In the genomic region with DNA sequence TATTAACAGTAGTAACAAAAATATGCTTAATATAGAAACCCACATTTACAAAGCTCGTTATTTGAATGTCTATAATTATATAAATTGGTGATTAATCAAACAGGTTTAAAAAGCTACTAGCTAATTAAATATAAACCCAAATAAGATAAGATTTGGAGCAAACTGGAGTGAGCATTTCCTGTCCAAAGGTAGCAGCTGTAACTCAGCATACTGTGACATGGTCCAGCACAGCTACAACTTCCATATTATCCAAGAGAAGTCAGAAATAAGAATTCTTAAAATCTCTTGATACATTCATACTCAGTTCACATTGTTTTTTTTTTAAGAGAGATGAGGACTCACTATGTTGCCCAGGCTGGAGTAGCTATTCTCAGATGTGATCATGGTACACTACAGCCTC, we compare ENCODE assay signal across 8 cellular contexts.
"Had no signal": no experiment of that assay in that cellular context is flagged by ENCODE, and none has a peak within 500 bp of the region (broad histone marks: within the 10 kb centered on the region; RNA-seq: fewer than 3 reads in every experiment).

No MANE protein-coding gene starts in this region.

- H2AFZ ChIP-seq: GM23248 had no signal

- H3K4me3 ChIP-seq: GM23248, HAP-1, K562 had no signal

- H3K27ac Mint-ChIP-seq: HFFc6 had no signal

- H3K9ac ChIP-seq: GM23248 had no signal

- ATAC-seq: HCT116, K562 had no signal

- H3K9me3 ChIP-seq: HAP-1 had no signal

- DNase-seq: GM23248, GOT3, H7, HFFc6, IMR-90 had no signal

- H3K9me3 Mint-ChIP-seq: HFFc6 had no signal

- H3K4me3 Mint-ChIP-seq: HFFc6 had no signal

- H3K4me1 ChIP-seq: HAP-1 had no signal

- H3K27ac ChIP-seq: GM23248 had no signal
